ENCODE assay signal across 2 cellular contexts in the genomic region with DNA sequence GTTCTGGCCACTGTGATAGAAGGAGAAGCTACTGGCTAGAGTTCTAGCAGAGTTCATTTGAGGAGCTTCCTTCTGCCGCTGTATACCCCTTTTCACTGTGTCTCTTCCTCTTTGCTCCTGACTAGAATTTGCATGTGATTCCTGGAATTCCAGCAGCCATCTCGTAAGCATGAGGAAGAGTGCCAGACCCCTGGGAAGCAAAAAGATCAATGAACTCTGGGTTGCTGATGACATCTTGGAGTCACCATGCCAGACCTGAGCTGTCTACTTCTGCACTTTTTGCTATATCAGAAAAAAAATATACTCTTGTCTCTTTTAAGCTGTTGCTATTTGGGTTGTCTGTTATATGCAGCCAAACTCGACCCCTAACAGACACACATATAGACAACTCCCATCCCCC.
TF ChIP-seq lines count a peak whose summit lies in the region.

No MANE protein-coding gene starts in this region.

TF ChIP-seq in liver, 16 proteins besides CTCF, POLR2A, EP300 and RAD21:
- TF ChIP-seq FOXA2 (IDR thresholded peaks at IDR 0.05) (no peak), FOXA1 (IDR thresholded peaks at IDR 0.05) (no peak), RXRA (IDR thresholded peaks at IDR 0.05) (peak in 1 of 2 donors; percentile 89), GABPA (IDR thresholded peaks at IDR 0.05 in 1 of 2, conservative IDR thresholded peaks at IDR 0.05 in 1 of 2) (no peak), TAF1 (conservative IDR thresholded peaks at IDR 0.05) (no peak), JUND (IDR thresholded peaks at IDR 0.05) (no peak), EGR1 (IDR thresholded peaks at IDR 0.05; ENCODE audit: low read depth in 2 of 2) (no peak), HNF4G (IDR thresholded peaks at IDR 0.05) (no peak), NR2F2 (IDR thresholded peaks at IDR 0.05) (no peak), SP1 (IDR thresholded peaks at IDR 0.05) (peak; percentile 46), HNF4A (conservative IDR thresholded peaks at IDR 0.05) (peak in 1 of 2 donors; percentile 37), YY1 (IDR thresholded peaks at IDR 0.05) (no peak)
- TF ChIP-seq, protein P1, sequence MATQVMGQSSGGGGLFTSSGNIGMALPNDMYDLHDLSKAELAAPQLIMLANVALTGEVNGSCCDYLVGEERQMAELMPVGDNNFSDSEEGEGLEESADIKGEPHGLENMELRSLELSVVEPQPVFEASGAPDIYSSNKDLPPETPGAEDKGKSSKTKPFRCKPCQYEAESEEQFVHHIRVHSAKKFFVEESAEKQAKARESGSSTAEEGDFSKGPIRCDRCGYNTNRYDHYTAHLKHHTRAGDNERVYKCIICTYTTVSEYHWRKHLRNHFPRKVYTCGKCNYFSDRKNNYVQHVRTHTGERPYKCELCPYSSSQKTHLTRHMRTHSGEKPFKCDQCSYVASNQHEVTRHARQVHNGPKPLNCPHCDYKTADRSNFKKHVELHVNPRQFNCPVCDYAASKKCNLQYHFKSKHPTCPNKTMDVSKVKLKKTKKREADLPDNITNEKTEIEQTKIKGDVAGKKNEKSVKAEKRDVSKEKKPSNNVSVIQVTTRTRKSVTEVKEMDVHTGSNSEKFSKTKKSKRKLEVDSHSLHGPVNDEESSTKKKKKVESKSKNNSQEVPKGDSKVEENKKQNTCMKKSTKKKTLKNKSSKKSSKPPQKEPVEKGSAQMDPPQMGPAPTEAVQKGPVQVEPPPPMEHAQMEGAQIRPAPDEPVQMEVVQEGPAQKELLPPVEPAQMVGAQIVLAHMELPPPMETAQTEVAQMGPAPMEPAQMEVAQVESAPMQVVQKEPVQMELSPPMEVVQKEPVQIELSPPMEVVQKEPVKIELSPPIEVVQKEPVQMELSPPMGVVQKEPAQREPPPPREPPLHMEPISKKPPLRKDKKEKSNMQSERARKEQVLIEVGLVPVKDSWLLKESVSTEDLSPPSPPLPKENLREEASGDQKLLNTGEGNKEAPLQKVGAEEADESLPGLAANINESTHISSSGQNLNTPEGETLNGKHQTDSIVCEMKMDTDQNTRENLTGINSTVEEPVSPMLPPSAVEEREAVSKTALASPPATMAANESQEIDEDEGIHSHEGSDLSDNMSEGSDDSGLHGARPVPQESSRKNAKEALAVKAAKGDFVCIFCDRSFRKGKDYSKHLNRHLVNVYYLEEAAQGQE (IDR thresholded peaks at IDR 0.05): no peak
- TF ChIP-seq, protein P2, sequence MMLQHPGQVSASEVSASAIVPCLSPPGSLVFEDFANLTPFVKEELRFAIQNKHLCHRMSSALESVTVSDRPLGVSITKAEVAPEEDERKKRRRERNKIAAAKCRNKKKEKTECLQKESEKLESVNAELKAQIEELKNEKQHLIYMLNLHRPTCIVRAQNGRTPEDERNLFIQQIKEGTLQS (IDR thresholded peaks at IDR 0.05): peak; percentile 53
- TF ChIP-seq, protein P3, sequence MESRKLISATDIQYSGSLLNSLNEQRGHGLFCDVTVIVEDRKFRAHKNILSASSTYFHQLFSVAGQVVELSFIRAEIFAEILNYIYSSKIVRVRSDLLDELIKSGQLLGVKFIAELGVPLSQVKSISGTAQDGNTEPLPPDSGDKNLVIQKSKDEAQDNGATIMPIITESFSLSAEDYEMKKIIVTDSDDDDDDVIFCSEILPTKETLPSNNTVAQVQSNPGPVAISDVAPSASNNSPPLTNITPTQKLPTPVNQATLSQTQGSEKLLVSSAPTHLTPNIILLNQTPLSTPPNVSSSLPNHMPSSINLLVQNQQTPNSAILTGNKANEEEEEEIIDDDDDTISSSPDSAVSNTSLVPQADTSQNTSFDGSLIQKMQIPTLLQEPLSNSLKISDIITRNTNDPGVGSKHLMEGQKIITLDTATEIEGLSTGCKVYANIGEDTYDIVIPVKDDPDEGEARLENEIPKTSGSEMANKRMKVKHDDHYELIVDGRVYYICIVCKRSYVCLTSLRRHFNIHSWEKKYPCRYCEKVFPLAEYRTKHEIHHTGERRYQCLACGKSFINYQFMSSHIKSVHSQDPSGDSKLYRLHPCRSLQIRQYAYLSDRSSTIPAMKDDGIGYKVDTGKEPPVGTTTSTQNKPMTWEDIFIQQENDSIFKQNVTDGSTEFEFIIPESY (IDR thresholded peaks at IDR 0.05): no peak
- TF ChIP-seq, protein P4, sequence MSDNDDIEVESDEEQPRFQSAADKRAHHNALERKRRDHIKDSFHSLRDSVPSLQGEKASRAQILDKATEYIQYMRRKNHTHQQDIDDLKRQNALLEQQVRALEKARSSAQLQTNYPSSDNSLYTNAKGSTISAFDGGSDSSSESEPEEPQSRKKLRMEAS (IDR thresholded peaks at IDR 0.05): no peak

TF ChIP-seq in HepG2, 621 proteins besides CTCF, POLR2A, EP300 and RAD21:
- TF ChIP-seq NFE2L1 (CRISPR knock-in tag; IDR thresholded peaks at IDR 0.05; ENCODE audit: borderline replicate concordance) (no peak), HMGA1 (CRISPR knock-in tag; conservative IDR thresholded peaks at IDR 0.05) (no peak), ATAD3A (CRISPR knock-in tag; IDR thresholded peaks at IDR 0.05) (no peak), BHLHE40 (IDR thresholded peaks at IDR 0.05; ENCODE audit: low read length) (no peak), ZNF367 (CRISPR knock-in tag; IDR thresholded peaks at IDR 0.05; ENCODE audit: borderline replicate concordance) (no peak), ZNF790 (CRISPR knock-in tag; IDR thresholded peaks at IDR 0.05; ENCODE audit: borderline replicate concordance) (no peak), ZNF713 (CRISPR knock-in tag; IDR thresholded peaks at IDR 0.05) (no peak), AKAP8 (CRISPR knock-in tag; IDR thresholded peaks at IDR 0.05) (no peak), ZNF549 (CRISPR knock-in tag; IDR thresholded peaks at IDR 0.05) (no peak), MED8 (CRISPR knock-in tag; IDR thresholded peaks at IDR 0.05; ENCODE audit: insufficient replicate concordance) (no peak), ZNF7 (CRISPR knock-in tag; IDR thresholded peaks at IDR 0.05) (no peak), ZFP36L1 (CRISPR knock-in tag; IDR thresholded peaks at IDR 0.05) (no peak), ZNF737 (CRISPR knock-in tag; IDR thresholded peaks at IDR 0.05; ENCODE audit: borderline replicate concordance) (no peak), ZNF720 (CRISPR knock-in tag; IDR thresholded peaks at IDR 0.05) (no peak), GPN1 (CRISPR knock-in tag; IDR thresholded peaks at IDR 0.05; ENCODE audit: borderline replicate concordance) (no peak), DNMT3B (CRISPR knock-in tag; conservative IDR thresholded peaks at IDR 0.05) (no peak)
- TF ChIP-seq, protein P5, sequence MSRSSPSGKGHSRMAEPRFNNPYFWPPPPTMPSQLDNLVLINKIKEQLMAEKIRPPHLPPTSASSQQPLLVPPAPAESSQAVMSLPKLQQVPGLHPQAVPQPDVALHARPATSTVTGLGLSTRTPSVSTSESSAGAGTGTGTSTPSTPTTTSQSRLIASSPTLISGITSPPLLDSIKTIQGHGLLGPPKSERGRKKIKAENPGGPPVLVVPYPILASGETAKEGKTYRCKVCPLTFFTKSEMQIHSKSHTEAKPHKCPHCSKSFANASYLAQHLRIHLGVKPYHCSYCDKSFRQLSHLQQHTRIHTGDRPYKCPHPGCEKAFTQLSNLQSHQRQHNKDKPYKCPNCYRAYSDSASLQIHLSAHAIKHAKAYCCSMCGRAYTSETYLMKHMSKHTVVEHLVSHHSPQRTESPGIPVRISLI (CRISPR knock-in tag; IDR thresholded peaks at IDR 0.05; ENCODE audit: borderline replicate concordance): no peak
- TF ChIP-seq, protein P6, sequence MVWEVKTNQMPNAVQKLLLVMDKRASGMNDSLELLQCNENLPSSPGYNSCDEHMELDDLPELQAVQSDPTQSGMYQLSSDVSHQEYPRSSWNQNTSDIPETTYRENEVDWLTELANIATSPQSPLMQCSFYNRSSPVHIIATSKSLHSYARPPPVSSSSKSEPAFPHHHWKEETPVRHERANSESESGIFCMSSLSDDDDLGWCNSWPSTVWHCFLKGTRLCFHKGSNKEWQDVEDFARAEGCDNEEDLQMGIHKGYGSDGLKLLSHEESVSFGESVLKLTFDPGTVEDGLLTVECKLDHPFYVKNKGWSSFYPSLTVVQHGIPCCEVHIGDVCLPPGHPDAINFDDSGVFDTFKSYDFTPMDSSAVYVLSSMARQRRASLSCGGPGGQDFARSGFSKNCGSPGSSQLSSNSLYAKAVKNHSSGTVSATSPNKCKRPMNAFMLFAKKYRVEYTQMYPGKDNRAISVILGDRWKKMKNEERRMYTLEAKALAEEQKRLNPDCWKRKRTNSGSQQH (CRISPR knock-in tag; IDR thresholded peaks at IDR 0.05; ENCODE audit: low read depth): no peak
- TF ChIP-seq, protein P7, sequence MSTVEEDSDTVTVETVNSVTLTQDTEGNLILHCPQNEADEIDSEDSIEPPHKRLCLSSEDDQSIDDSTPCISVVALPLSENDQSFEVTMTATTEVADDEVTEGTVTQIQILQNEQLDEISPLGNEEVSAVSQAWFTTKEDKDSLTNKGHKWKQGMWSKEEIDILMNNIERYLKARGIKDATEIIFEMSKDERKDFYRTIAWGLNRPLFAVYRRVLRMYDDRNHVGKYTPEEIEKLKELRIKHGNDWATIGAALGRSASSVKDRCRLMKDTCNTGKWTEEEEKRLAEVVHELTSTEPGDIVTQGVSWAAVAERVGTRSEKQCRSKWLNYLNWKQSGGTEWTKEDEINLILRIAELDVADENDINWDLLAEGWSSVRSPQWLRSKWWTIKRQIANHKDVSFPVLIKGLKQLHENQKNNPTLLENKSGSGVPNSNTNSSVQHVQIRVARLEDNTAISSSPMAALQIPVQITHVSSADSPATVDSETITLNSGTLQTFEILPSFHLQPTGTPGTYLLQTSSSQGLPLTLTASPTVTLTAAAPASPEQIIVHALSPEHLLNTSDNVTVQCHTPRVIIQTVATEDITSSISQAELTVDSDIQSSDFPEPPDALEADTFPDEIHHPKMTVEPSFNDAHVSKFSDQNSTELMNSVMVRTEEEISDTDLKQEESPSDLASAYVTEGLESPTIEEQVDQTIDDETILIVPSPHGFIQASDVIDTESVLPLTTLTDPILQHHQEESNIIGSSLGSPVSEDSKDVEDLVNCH (CRISPR knock-in tag; IDR thresholded peaks at IDR 0.05): no peak
